Comparison of ENCODE assay signal across 17 cellular contexts in the genomic region with DNA sequence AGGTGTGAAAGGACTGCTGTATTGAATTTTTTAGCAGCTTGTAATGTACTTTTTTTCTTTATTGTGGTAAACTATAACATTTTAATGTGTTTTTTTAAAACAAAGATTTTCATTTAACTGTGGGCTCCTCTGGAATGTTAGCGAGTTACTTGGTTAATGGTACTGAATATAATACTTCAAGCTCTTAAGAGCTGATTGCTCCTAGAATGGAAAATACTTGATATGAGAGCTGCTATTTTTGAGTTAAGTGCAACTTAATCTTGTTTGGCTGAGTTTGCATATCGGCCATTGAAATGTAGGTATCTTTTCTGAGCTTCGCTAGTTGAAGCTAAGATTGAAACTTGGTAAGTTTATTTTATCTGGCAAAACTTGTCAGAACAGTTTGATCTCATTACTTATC. TPM values are rescaled to one million over a fixed set of nuclear protein-coding genes. Genes with fewer than 3 reads are reported as not detected.
DNase-seq lines count a peak whose midpoint lies in the region; ATAC-seq, FAIRE-seq and TF ChIP-seq lines count a peak whose summit lies in the region.
"Had no signal": no experiment of that assay in that cellular context is flagged by ENCODE, and none has a peak within 500 bp of the region (broad histone marks: within the 10 kb centered on the region; RNA-seq: fewer than 3 reads in every experiment).

No MANE protein-coding gene starts in this region.

- H3K27ac ChIP-seq in Karpas-422 (ENCODE audit: low read length) (peak overlapping the region; percentile 1; the same call in 1 of the 2 replicates), GM12878 (ENCODE audit: control insufficient read depth, insufficient read depth) (peak overlapping the region; percentile 27), neural cell (ENCODE audit: low read length) (no peak overlapping the region)
- H3K27ac ChIP-seq: neural progenitor cell, skin epidermis had no signal

- peak overlapping the region; percentile 26 for H3K27ac Mint-ChIP-seq in T-helper 1 cell treated with Interleukin-12 subunit alpha and Interleukin-12 subunit beta and Interleukin-4 antibody, amounts not matched to agents 30 μg/mL and 1 μg/mL, for 36 hours
- H3K27ac Mint-ChIP-seq: neural progenitor cell had no signal

- FAIRE-seq in GM12878 (lab: Jason Lieb, UNC), result no peak

- no peak for TF ChIP-seq EP300 in GM12878 (IDR thresholded peaks at IDR 0.05; ENCODE audit: borderline replicate concordance in 1 of 2, control insufficient read depth in 1 of 2, low read depth in 2 of 2, low read length in 2 of 2)
- no peak for TF ChIP-seq EP300 in neural cell (conservative IDR thresholded peaks at IDR 0.05; ENCODE audit: poor library complexity, severe bottlenecking)

- SMC1A ChIA-PET in GM12878 (lab: Charles Lee; ENCODE audit: uncharacterized antibody, unreplicated experiment), result interaction anchor here (0.7 to 3.1 kb wide), 15 partner anchors 9 to 390 kb away, joined by 3 to 20 read pairs (median 4); no protein-coding TSS in a partner anchor

- TF ChIP-seq CTCF in GM12878 (IDR thresholded peaks at IDR 0.05 in 2 of 3, conservative IDR thresholded peaks at IDR 0.05 in 1 of 3; ENCODE audit: control insufficient read depth in 2 of 3, extremely low read depth in 1 of 3, insufficient read depth in 1 of 3, low read depth in 3 of 3, low read length in 3 of 3) (no peak), neural cell (IDR thresholded peaks at IDR 0.05; ENCODE audit: poor library complexity, severe bottlenecking) (no peak), lower leg skin (IDR thresholded peaks at IDR 0.05) (no peak)

- H3K9ac ChIP-seq in Karpas-422 (ENCODE audit: low read length), result no peak overlapping the region
- H3K9ac ChIP-seq in GM12878 (ENCODE audit: control insufficient read depth, insufficient read depth, low read length), result peak overlapping the region; percentile 34; the same call in 1 of the 2 replicates
- H3K9ac ChIP-seq in neural cell (ENCODE audit: low read length), result no peak overlapping the region
- H3K9ac ChIP-seq: neural progenitor cell had no signal

- POLR2A ChIA-PET in GM12878 (lab: Charles Lee), result interaction anchor here (0.5 to 2.3 kb wide), 7 partner anchors 9 to 435 kb away, joined by 4 to 7 read pairs (median 5); a partner anchor contains a TSS

- peak overlapping the region; percentile 56 for H3K4me3 Mint-ChIP-seq in T-helper 1 cell treated with Interleukin-12 subunit alpha and Interleukin-12 subunit beta and Interleukin-4 antibody, amounts not matched to agents 30 μg/mL and 1 μg/mL, for 36 hours
- H3K4me3 Mint-ChIP-seq: neural progenitor cell had no signal

- DNase-seq in T-helper 1 cell (no peak), Karpas-422 (no peak), GM12878 (ENCODE audit: low read depth, low spot score) (no peak), KG1 (lab: John Stamatoyannopoulos, UW) (no peak), activated gamma-delta T cell (lab: John Stamatoyannopoulos, UW) (no peak), lower leg skin (ENCODE audit: low spot score in 2 of 2) (no peak)
- DNase-seq: 8988T; activated gamma-delta T cell treated with Interleukin-2 at 50 U/mL for 16 hours; central memory CD4-positive, alpha-beta T cell; COR-L47; MV-4-11; substantia nigra had no signal

- intact Hi-C loops in GM12878 (cut with micrococcal nuclease; ENCODE audit: unreplicated experiment), result no loop called here
- intact Hi-C loops in lower leg skin (cut with DNase I; ENCODE audit: low total_unique reads), result no loop called here

- H3K9me3 ChIP-seq in Karpas-422 (ENCODE audit: low read length), result no peaks in the 10 kb centered on the region
- no peaks in the 10 kb centered on the region for H3K9me3 ChIP-seq in GM12878 (replicated peaks; ENCODE audit: control insufficient read depth, insufficient read depth, low read length)
- no peaks in the 10 kb centered on the region for H3K9me3 ChIP-seq in neural cell (ENCODE audit: low read length)

- H3K36me3 ChIP-seq in Karpas-422 (ENCODE audit: insufficient read depth, low read length), result peaks cover 23% of the 10 kb centered on the region
- peaks cover 1 to 23% of the 10 kb centered on the region in 2 experiments; a peak in 3 of 4 replicates for H3K36me3 ChIP-seq in GM12878 (ENCODE audit: control insufficient read depth in 2 of 2, insufficient read depth in 2 of 2, low read length in 1 of 2)
- peaks cover 10% of the 10 kb centered on the region for H3K36me3 ChIP-seq in neural cell (ENCODE audit: insufficient read depth, low read length)

- 27% methylated on average over 3 of the region's 3 CpGs for WGBS in GM12878 (ENCODE audit: insufficient coverage, insufficient replicate concordance, low lambda C conversion rate, missing lambda C conversion rate)
- 62 to 64% methylated on average over 3 of the region's 3 CpGs for WGBS in lower leg skin, 2 donors

- TF ChIP-seq POLR2A in GM12878 (IDR thresholded peaks at IDR 0.05; ENCODE audit: low read depth, low read length) (no peak), lower leg skin (IDR thresholded peaks at IDR 0.05) (no peak)

- H3K27me3 ChIP-seq in Karpas-422 (ENCODE audit: low read length), result no peaks in the 10 kb centered on the region
- H3K27me3 ChIP-seq in GM12878 (replicated peaks in 1 of 2; ENCODE audit: control insufficient read depth in 2 of 2, insufficient read depth in 2 of 2, low read length in 1 of 2), result no peaks in the 10 kb centered on the region
- no peaks in the 10 kb centered on the region for H3K27me3 ChIP-seq in neural cell (ENCODE audit: insufficient read depth, low read depth, low read length)
- H3K27me3 ChIP-seq: neural progenitor cell had no signal

- ATAC-seq in GM12878, result no peak
- ATAC-seq: activated CD4-positive, CD25-positive, alpha-beta regulatory T cell treated with anti-CD3 and anti-CD28 coated beads, Interleukin-2, amount 50 U/mL, for 24 hours had no signal

- in situ Hi-C loops in GM12878 (cut with MboI), result no loop called here

- no peaks in the 10 kb centered on the region for H3K9me3 Mint-ChIP-seq in T-helper 1 cell treated with Interleukin-12 subunit alpha and Interleukin-12 subunit beta and Interleukin-4 antibody, amounts not matched to agents 30 μg/mL and 1 μg/mL, for 36 hours
- H3K9me3 Mint-ChIP-seq: neural progenitor cell had no signal

- no peaks in the 10 kb centered on the region for H3K27me3 Mint-ChIP-seq in T-helper 1 cell treated with Interleukin-12 subunit alpha and Interleukin-12 subunit beta and Interleukin-4 antibody, amounts not matched to agents 30 μg/mL and 1 μg/mL, for 36 hours (ENCODE audit: low read depth)

- H4K20me1 ChIP-seq in Karpas-422 (ENCODE audit: insufficient read depth, low read depth, low read length) (peaks cover 58% of the 10 kb centered on the region), GM12878 (ENCODE audit: control insufficient read depth, insufficient read depth) (peaks cover 16% of the 10 kb centered on the region; the same call in 1 of the 2 replicates), neural cell (ENCODE audit: insufficient read depth) (peaks cover 16% of the 10 kb centered on the region)

- H3K79me2 ChIP-seq in Karpas-422 (ENCODE audit: low read length) (peaks cover 99% of the 10 kb centered on the region), GM12878 (ENCODE audit: control insufficient read depth, insufficient read depth, low read length) (peaks cover 90% of the 10 kb centered on the region), neural cell (replicated peaks; ENCODE audit: insufficient read depth, low read length) (peaks cover 99% of the 10 kb centered on the region)

- peaks cover 77% of the 10 kb centered on the region for H3K4me1 ChIP-seq in Karpas-422 (ENCODE audit: low read length)
- peaks cover 41% of the 10 kb centered on the region for H3K4me1 ChIP-seq in GM12878 (ENCODE audit: control insufficient read depth, insufficient read depth, low read length)

- H3K4me2 ChIP-seq in Karpas-422 (ENCODE audit: low read depth, low read length, poor library complexity, severe bottlenecking), result no peak overlapping the region
- H3K4me2 ChIP-seq in GM12878 (ENCODE audit: control insufficient read depth, insufficient read depth), result peak overlapping the region; percentile 70
- peak overlapping the region; percentile 31 for H3K4me2 ChIP-seq in neural cell (ENCODE audit: low read length)
- H3K4me2 ChIP-seq: neural progenitor cell had no signal

- H3K9me2 ChIP-seq in Karpas-422 (replicated peaks; ENCODE audit: insufficient read depth, low read length) (no peaks in the 10 kb centered on the region), neural cell (ENCODE audit: insufficient read depth, low read length) (no peaks in the 10 kb centered on the region)

- H2AFZ ChIP-seq in Karpas-422 (ENCODE audit: low read length), result no peak overlapping the region
- no peak overlapping the region for H2AFZ ChIP-seq in GM12878 (ENCODE audit: control insufficient read depth, low read depth, low read length)
- H2AFZ ChIP-seq in neural cell (ENCODE audit: low read depth, low read length), result no peak overlapping the region
- H2AFZ ChIP-seq: neural progenitor cell had no signal

- no peak for TF ChIP-seq RAD21 in GM12878 (IDR thresholded peaks at IDR 0.05; ENCODE audit: insufficient read depth, low read depth, low read length)
- no peak for TF ChIP-seq RAD21 in neural cell (conservative IDR thresholded peaks at IDR 0.05)

- no peak overlapping the region for H3K4me3 ChIP-seq in Karpas-422 (ENCODE audit: low read length)
- peak overlapping the region; percentile 48 for H3K4me3 ChIP-seq in GM12878
- peak overlapping the region; percentile 26 for H3K4me3 ChIP-seq in neural cell (ENCODE audit: low read length)
- H3K4me3 ChIP-seq in lower leg skin (ENCODE audit: low read depth, poor library complexity, severe bottlenecking), result no peak overlapping the region
- H3K4me3 ChIP-seq: neural progenitor cell, skin epidermis had no signal

- no TSS peak for BruUV-seq in GM12878 (replicated peaks; lab: Mats Ljungman, UMichigan)

- peaks cover 31% of the 10 kb centered on the region for H3K36me3 Mint-ChIP-seq in T-helper 1 cell treated with Interleukin-12 subunit alpha and Interleukin-12 subunit beta and Interleukin-4 antibody, amounts not matched to agents 30 μg/mL and 1 μg/mL, for 36 hours (ENCODE audit: low read depth)

- no peaks in the 10 kb centered on the region for H3F3A ChIP-seq in neural cell (ENCODE audit: insufficient read depth, low read length, poor library complexity, severe bottlenecking)

- peaks cover 59% of the 10 kb centered on the region for H3K4me1 Mint-ChIP-seq in T-helper 1 cell treated with Interleukin-12 subunit alpha and Interleukin-12 subunit beta and Interleukin-4 antibody, amounts not matched to agents 30 μg/mL and 1 μg/mL, for 36 hours (ENCODE audit: low read depth)

- CTCF ChIA-PET in GM12878 (lab: Yijun Ruan, JAX), result interaction anchor here (0.6 to 3.7 kb wide), 20 partner anchors 8 to 382 kb away, joined by 3 to 33 read pairs (median 4); a partner anchor contains a TSS

- RAD21 ChIA-PET in GM12878 (lab: Charles Lee; ENCODE audit: unreplicated experiment), result interaction anchor here (1.4 to 3.5 kb wide), 4 partner anchors 7 to 91 kb away, joined by 3 to 34 read pairs (median 8); a partner anchor contains a TSS

RNA-seq across cellular contexts. Expression of a gene that starts 7.4 kb away (rescaled TPM):
- 180 and 386 TPM in 2 replicates for total RNA-seq in Karpas-422 (2014; rRNA removed; shearing (Covaris generic); ENCODE audit: low replicate concordance)
- total RNA-seq in GM12878 (2013; cell fraction: nucleolus; rRNA removed), result 355 and 369 TPM in 2 replicates
- total RNA-seq in GM12878 (2014; rRNA removed) (231 and 268 TPM in 2 replicates), GM12878 (2014; rRNA removed; fragmentation: Illumina TruSeq; extraction: Trizol) (221 and 224 TPM in 2 replicates), GM12878 (2021) (302 and 306 TPM in 2 replicates), lower leg skin (100 to 1,000 TPM; 238 to 407 (median 319) TPM)
- polyA plus RNA-seq in GM12878 (2011; ENCODE audit: low read depth), result 226 TPM
- polyA plus RNA-seq in GM12878 (2011; rRNA removed) (505 and 603 TPM in 2 replicates), GM12878 (2014; fragmentation: Illumina TruSeq; extraction: Trizol) (308 and 371 TPM in 2 replicates), GM12878 (2014; fragmentation: Nextera tagmentation; extraction: Ambion mirVana) (1,000 to 10,000 TPM in 1 of 2 experiments, 100 to 1,000 TPM in 1; 853 to 1,192 TPM), GM12878 (2014; rRNA removed) (220 and 242 TPM in 2 replicates), GM12878 (2016; fragmentation: Nextera tagmentation; extraction: Ambion mirVana) (100 to 1,000 TPM; 451 to 455 TPM), neural cell (308 and 318 TPM in 2 replicates)
- 335 and 461 TPM in 2 replicates for polyA plus RNA-seq in GM12878 (2011; cell fraction: cytosol; rRNA removed)
- polyA plus RNA-seq in GM12878 (2011; cell fraction: nucleus; rRNA removed), result 251 and 330 TPM in 2 replicates
- 221 and 351 TPM in 2 replicates for polyA plus RNA-seq in GM12878 (2012)
- 237 and 279 TPM in 2 replicates for polyA minus RNA-seq in GM12878 (2011; rRNA and poly(A)+ RNA removed)
- 82.2 and 95.7 TPM in 2 replicates for polyA minus RNA-seq in GM12878 (2011; cell fraction: cytosol; rRNA and poly(A)+ RNA removed)
- polyA minus RNA-seq in GM12878 (2011; cell fraction: nucleus; rRNA and poly(A)+ RNA removed), result 65.3 and 85.8 TPM in 2 replicates
- 240 and 248 TPM in 2 replicates for polyA minus RNA-seq in neural cell

RNA-seq across cellular contexts. Expression of a gene that starts 41.6 kb away (rescaled TPM):
- 6.7 and 11.4 TPM in 2 replicates for total RNA-seq in Karpas-422 (2014; rRNA removed; shearing (Covaris generic); ENCODE audit: low replicate concordance)
- total RNA-seq in GM12878 (2013; cell fraction: nucleolus; rRNA removed), result 182 and 205 TPM in 2 replicates
- 44.1 and 46.8 TPM in 2 replicates for total RNA-seq in GM12878 (2014; rRNA removed)
- total RNA-seq in GM12878 (2014; rRNA removed; fragmentation: Illumina TruSeq; extraction: Trizol), result 29.1 and 29.2 TPM in 2 replicates
- 60.5 and 64.9 TPM in 2 replicates for total RNA-seq in GM12878 (2021)
- polyA plus RNA-seq in GM12878 (2011; ENCODE audit: low read depth), result 19.3 TPM
- polyA plus RNA-seq in GM12878 (2011; rRNA removed), result 40.6 and 47.6 TPM in 2 replicates
- 40.6 and 44.7 TPM in 2 replicates for polyA plus RNA-seq in GM12878 (2011; cell fraction: cytosol; rRNA removed)
- polyA plus RNA-seq in GM12878 (2011; cell fraction: nucleus; rRNA removed), result 131 and 157 TPM in 2 replicates
- 33.5 and 36.8 TPM in 2 replicates for polyA plus RNA-seq in GM12878 (2012)
- 35.3 and 40.6 TPM in 2 replicates for polyA plus RNA-seq in GM12878 (2014; fragmentation: Illumina TruSeq; extraction: Trizol)
- polyA plus RNA-seq in GM12878 (2014; fragmentation: Nextera tagmentation; extraction: Ambion mirVana), result 1 to 10 TPM; 3.0 to 5.3 TPM
- polyA plus RNA-seq in GM12878 (2014; rRNA removed), result 32.6 and 35.0 TPM in 2 replicates
- polyA plus RNA-seq in GM12878 (2016; fragmentation: Nextera tagmentation; extraction: Ambion mirVana), result 10 to 100 TPM; 15.1 to 15.7 TPM
- polyA minus RNA-seq in GM12878 (2011; rRNA and poly(A)+ RNA removed), result 105 and 132 TPM in 2 replicates
- 41.7 and 48.0 TPM in 2 replicates for polyA minus RNA-seq in GM12878 (2011; cell fraction: cytosol; rRNA and poly(A)+ RNA removed)
- 46.2 and 54.0 TPM in 2 replicates for polyA minus RNA-seq in GM12878 (2011; cell fraction: nucleus; rRNA and poly(A)+ RNA removed)
- 5.1 and 9.3 TPM in 2 replicates for polyA plus RNA-seq in neural cell
- 7.8 and 9.8 TPM in 2 replicates for polyA minus RNA-seq in neural cell
- total RNA-seq in lower leg skin, result 10 to 100 TPM in 1 of 4 donors, 1 to 10 TPM in 3; 4.3 to 12.5 (median 6.9) TPM

Comparison
In these comparisons a context has a peak if more than half of its experiments do, and no peak if none do; other contexts are left out.
1. H3K4me3 ChIP-seq: peak in GM12878 (single experiment) and neural cell (single experiment); none in Karpas-422 (single experiment) and lower leg skin (single experiment).